Comparison of ENCODE assay signal across 8 cellular contexts in the genomic region with DNA sequence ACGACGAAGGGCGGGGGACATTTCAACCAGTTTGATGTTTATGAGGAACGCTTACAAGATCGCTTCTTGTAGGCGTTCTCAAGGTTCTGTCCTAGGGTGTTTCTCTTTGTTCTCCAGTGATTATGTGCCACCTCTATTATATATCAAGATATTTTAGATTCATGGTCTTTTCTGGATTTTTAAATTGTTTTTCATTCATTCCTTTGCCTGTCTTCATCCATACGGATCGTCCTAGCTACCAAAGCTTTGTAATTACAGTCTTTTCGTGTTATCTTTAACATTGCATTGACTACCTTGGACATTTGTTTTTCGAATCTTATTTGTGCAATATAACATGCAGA. TPM values are rescaled to one million over a fixed set of nuclear protein-coding genes. Genes with fewer than 3 reads are reported as not detected.
A peak's percentile ranks its signal among the peaks of the same experiment; 100 is the strongest.
DNase-seq lines count a peak whose midpoint lies in the region; ATAC-seq, FAIRE-seq and TF ChIP-seq lines count a peak whose summit lies in the region.

No MANE protein-coding gene starts in this region.

- no peak for FAIRE-seq in bronchial epithelial cell (lab: Jason Lieb, UNC)

- peaks cover 2 to 8% of the 10 kb centered on the region in 2 donors for H3K27me3 Mint-ChIP-seq in natural killer cell treated with Interleukin-12 subunit alpha and Interleukin-12 subunit beta and Interleukin-15 and Interleukin-18, amount 100 ng/mL, for 72 hours

- no peaks in the 10 kb centered on the region for H4K20me1 ChIP-seq in KMS-11 (ENCODE audit: insufficient read depth)

- no peaks in the 10 kb centered on the region for H3K9me3 Mint-ChIP-seq in natural killer cell treated with Interleukin-12 subunit alpha and Interleukin-12 subunit beta and Interleukin-15 and Interleukin-18, amount 100 ng/mL, for 72 hours

- H3K27me3 ChIP-seq in BE2C (no peaks in the 10 kb centered on the region), KMS-11 (ENCODE audit: insufficient read depth, low read depth) (no peaks in the 10 kb centered on the region), bronchial epithelial cell (ENCODE audit: control insufficient read depth, insufficient read depth, low read length) (no peaks in the 10 kb centered on the region), thyroid gland (no peaks in the 10 kb centered on the region)

- H3K9me3 ChIP-seq in BE2C: no peaks in the 10 kb centered on the region
- no peaks in the 10 kb centered on the region for H3K9me3 ChIP-seq in thyroid gland

- peak overlapping the region; percentile 77; the same call in 1 of the 2 replicates for H3K9ac ChIP-seq in KMS-11

- peaks cover 22 to 38% of the 10 kb centered on the region in 2 donors for H3K4me1 Mint-ChIP-seq in natural killer cell treated with Interleukin-12 subunit alpha and Interleukin-12 subunit beta and Interleukin-15 and Interleukin-18, amount 100 ng/mL, for 72 hours (ENCODE audit: low read depth in 2 of 2)

- ATAC-seq in natural killer cell treated with Interleukin-12 subunit alpha and Interleukin-12 subunit beta and Interleukin-15 and Interleukin-18, amount 100 ng/mL, for 72 hours: no peak
- ATAC-seq in HG03460 (IDR thresholded peaks at IDR 0.05; ENCODE audit: unreplicated experiment): no peak

- no peak for TF ChIP-seq CTCF in BE2C (IDR thresholded peaks at IDR 0.05; ENCODE audit: low read depth, low read length)
- peak; percentile 73 for TF ChIP-seq CTCF in KMS-11 (conservative IDR thresholded peaks at IDR 0.05; ENCODE audit: low read depth, low read length)
- TF ChIP-seq CTCF in bronchial epithelial cell (IDR thresholded peaks at IDR 0.05; ENCODE audit: insufficient read depth, low read length, severe bottlenecking): no peak
- TF ChIP-seq CTCF in thyroid gland (IDR thresholded peaks at IDR 0.05): no peak

- H3K4me3 Mint-ChIP-seq in natural killer cell treated with Interleukin-12 subunit alpha and Interleukin-12 subunit beta and Interleukin-15 and Interleukin-18, amount 100 ng/mL, for 72 hours: peak overlapping the region; percentile 95

- H3K27ac ChIP-seq in KMS-11 (no peak overlapping the region), thyroid gland (no peak overlapping the region)

- 6 to 10% methylated on average over 10 of the region's 10 CpGs for WGBS in thyroid gland, 2 donors

- H3K4me3 ChIP-seq in BE2C (ENCODE audit: low read depth, low read length): peak overlapping the region; percentile 68
- no peak overlapping the region for H3K4me3 ChIP-seq in KMS-11 (IDR thresholded peaks at IDR 0.05; ENCODE audit: insufficient read depth, low read depth, low read length)
- peak overlapping the region; percentile 92 for H3K4me3 ChIP-seq in bronchial epithelial cell (ENCODE audit: low read depth, low read length)
- H3K4me3 ChIP-seq in thyroid gland (replicated peaks in 1 of 3): no peak overlapping the region

- no peaks in the 10 kb centered on the region for H3K36me3 ChIP-seq in BE2C
- H3K36me3 ChIP-seq in KMS-11 (ENCODE audit: insufficient read depth): no peaks in the 10 kb centered on the region
- no peaks in the 10 kb centered on the region for H3K36me3 ChIP-seq in bronchial epithelial cell (ENCODE audit: control insufficient read depth, insufficient read depth, low read length)
- H3K36me3 ChIP-seq in thyroid gland: no peaks in the 10 kb centered on the region

- intact Hi-C loops in thyroid gland (cut with DNase I): no loop called here

- no peak for TF ChIP-seq POLR2A in thyroid gland (IDR thresholded peaks at IDR 0.05)

- H3K36me3 Mint-ChIP-seq in natural killer cell treated with Interleukin-12 subunit alpha and Interleukin-12 subunit beta and Interleukin-15 and Interleukin-18, amount 100 ng/mL, for 72 hours: no peaks in the 10 kb centered on the region

- peak overlapping the region; percentile 36 for H3K4me2 ChIP-seq in KMS-11

- H3K79me2 ChIP-seq in KMS-11 (ENCODE audit: insufficient read depth, low read depth): peaks cover 5% of the 10 kb centered on the region; the same call in 1 of the 2 replicates

- peak overlapping the region; percentile 57 for H2AFZ ChIP-seq in KMS-11 (ENCODE audit: low read depth)

- peak overlapping the region; percentile 88 to 91 for H3K27ac Mint-ChIP-seq in natural killer cell treated with Interleukin-12 subunit alpha and Interleukin-12 subunit beta and Interleukin-15 and Interleukin-18, amount 100 ng/mL, for 72 hours

- H3K4me1 ChIP-seq in BE2C: no peaks in the 10 kb centered on the region
- H3K4me1 ChIP-seq in KMS-11 (ENCODE audit: low read depth, poor library complexity, severe bottlenecking): peaks cover 19% of the 10 kb centered on the region
- H3K4me1 ChIP-seq in thyroid gland: peaks cover 9 to 12% of the 10 kb centered on the region in 2 donors

- DNase-seq in BE2C (no peak), bronchial epithelial cell (ENCODE audit: low read depth) (no peak), thyroid gland (no peak), dedifferentiated amniotic fluid mesenchymal stem cell (ENCODE audit: extremely low spot score) (no peak)
- DNase-seq in natural killer cell treated with Interleukin-12 subunit alpha and Interleukin-12 subunit beta and Interleukin-15 and Interleukin-18, amount 100 ng/mL, for 72 hours (ENCODE audit: low spot score): no peak
- no peak for DNase-seq in activated CD4-positive, CD25-positive, alpha-beta regulatory T cell treated with anti-CD3 and anti-CD28 coated beads, Interleukin-2, amount 50 U/mL, for 72 hours

RNA-seq across cellular contexts. Expression of a gene that starts 0.3 kb away (rescaled TPM):
- 57.4 TPM for polyA plus RNA-seq in BE2C (2012; ENCODE audit: insufficient read depth, insufficient read length, low read depth)
- total RNA-seq in bronchial epithelial cell: 6.8 and 8.1 TPM in 2 replicates
- 10 to 100 TPM; 10.4 to 11.4 TPM for total RNA-seq in natural killer cell treated with Interleukin-12 subunit alpha and Interleukin-12 subunit beta and Interleukin-15 and Interleukin-18, amount 100 ng/mL, for 72 hours
- 10 to 100 TPM; 15.3 to 24.4 (median 19.8) TPM for total RNA-seq in thyroid gland

RNA-seq across cellular contexts. Expression of a gene that starts 7.7 kb away (rescaled TPM):
- polyA plus RNA-seq in BE2C (2012; ENCODE audit: insufficient read depth, insufficient read length, low read depth): 5.7 TPM
- total RNA-seq in bronchial epithelial cell (0.79 and 1.7 TPM in 2 replicates), thyroid gland (1 to 10 TPM; 2.4 to 7.1 (median 4.4) TPM)
- total RNA-seq in natural killer cell treated with Interleukin-12 subunit alpha and Interleukin-12 subunit beta and Interleukin-15 and Interleukin-18, amount 100 ng/mL, for 72 hours: 1 to 10 TPM; 1.9 to 5.4 TPM

RNA-seq across cellular contexts. Expression of a gene that starts 25.4 kb away (rescaled TPM):
- not detected for polyA plus RNA-seq in BE2C (2012; ENCODE audit: insufficient read depth, insufficient read length, low read depth)
- not detected in 2 replicates for total RNA-seq in bronchial epithelial cell
- not detected for total RNA-seq in natural killer cell treated with Interleukin-12 subunit alpha and Interleukin-12 subunit beta and Interleukin-15 and Interleukin-18, amount 100 ng/mL, for 72 hours
- 1 to 10 TPM; 2.5 to 4.4 (median 3.3) TPM for total RNA-seq in thyroid gland

RNA-seq across cellular contexts. Expression of a gene that starts 41.6 kb away (rescaled TPM):
- 41.5 TPM for polyA plus RNA-seq in BE2C (2012; ENCODE audit: insufficient read depth, insufficient read length, low read depth)
- total RNA-seq in bronchial epithelial cell (0.26 TPM in 1 of 2 replicates, not detected in the other), thyroid gland (under 1 TPM in 1 of 4 donors, not detected in 3; 0.56 TPM)
- under 1 TPM; 0.21 to 0.92 TPM for total RNA-seq in natural killer cell treated with Interleukin-12 subunit alpha and Interleukin-12 subunit beta and Interleukin-15 and Interleukin-18, amount 100 ng/mL, for 72 hours

RNA-seq across cellular contexts. Expression of a gene that starts 59.7 kb away (rescaled TPM):
- polyA plus RNA-seq in BE2C (2012; ENCODE audit: insufficient read depth, insufficient read length, low read depth): 229 TPM
- total RNA-seq in bronchial epithelial cell (84.2 and 99.5 TPM in 2 replicates), thyroid gland (10 to 100 TPM; 74.4 to 86.5 (median 84.5) TPM)
- 100 to 1,000 TPM in 1 of 2 donors, 10 to 100 TPM in 1; 74.0 to 133 TPM for total RNA-seq in natural killer cell treated with Interleukin-12 subunit alpha and Interleukin-12 subunit beta and Interleukin-15 and Interleukin-18, amount 100 ng/mL, for 72 hours

Comparison
In these comparisons a context has a peak if more than half of its experiments do, and no peak if none do; other contexts are left out.
1. H3K4me3 ChIP-seq: peak in BE2C (single experiment) and bronchial epithelial cell (single experiment); none in KMS-11 (single experiment) and thyroid gland (0 of 3).